25 cellular contexts compared by ENCODE assay signal in genomic region chr15:70615435-70616310, GRCh38.
"Had no signal": no experiment of that assay in that cellular context is flagged by ENCODE, and none has a peak within 500 bp of the region (broad histone marks: within the 10 kb centered on the region; RNA-seq: fewer than 3 reads in every experiment).

No MANE protein-coding gene starts in this region.

- H3K4me1 Mint-ChIP-seq: central memory CD8-positive, alpha-beta T cell had no signal

- H3K36me3 Mint-ChIP-seq: activated CD4-positive, alpha-beta memory T cell treated with anti-CD3 and anti-CD28 coated beads for 36 hours; activated naive CD4-positive, alpha-beta T cell treated with anti-CD3 and anti-CD28 coated beads, Interleukin-2, amount 50 U/mL, for 72 hours; natural killer cell treated with Interleukin-12 subunit alpha and Interleukin-12 subunit beta and Interleukin-15 and Interleukin-18, amount 100 ng/mL, for 72 hours had no signal

- H3K4me3 Mint-ChIP-seq: activated CD4-positive, alpha-beta memory T cell treated with anti-CD3 and anti-CD28 coated beads for 36 hours; activated T-cell treated with anti-CD3 and anti-CD28 coated beads, Interleukin-2, amount 50 U/mL, for 72 hours; central memory CD8-positive, alpha-beta T cell; natural killer cell treated with Interleukin-12 subunit alpha and Interleukin-12 subunit beta and Interleukin-15 and Interleukin-18, amount 100 ng/mL, for 72 hours had no signal

- H3K4me3 ChIP-seq: left ventricle myocardium inferior, lung, mucosa of descending colon, spleen, testis, transverse colon, uterus had no signal

- H3K9me3 ChIP-seq: left ventricle myocardium inferior, mucosa of descending colon, testis, transverse colon, uterus had no signal

- H3K36me3 ChIP-seq: left ventricle myocardium inferior, spleen, transverse colon, uterus had no signal

- ATAC-seq: activated naive CD4-positive, alpha-beta T cell treated with anti-CD3 and anti-CD28 coated beads, Interleukin-2, amount 50 U/mL, for 72 hours; mucosa of descending colon; natural killer cell treated with Interleukin-12 subunit alpha and Interleukin-12 subunit beta and Interleukin-15 and Interleukin-18, amount 100 ng/mL, for 72 hours; right cardiac atrium; stimulated activated naive CD8-positive, alpha-beta T cell treated with anti-CD3 and anti-CD28 coated beads, Interleukin-15, Interleukin-2, amounts not matched to agents 100 U/mL and 50 U/mL, for 24 hours had no signal

- H3K9me3 Mint-ChIP-seq: activated naive CD4-positive, alpha-beta T cell treated with anti-CD3 and anti-CD28 coated beads, Interleukin-2, amount 50 U/mL, for 72 hours; activated T-cell treated with anti-CD3 and anti-CD28 coated beads, Interleukin-2, amount 50 U/mL, for 72 hours; central memory CD8-positive, alpha-beta T cell; natural killer cell treated with Interleukin-12 subunit alpha and Interleukin-12 subunit beta and Interleukin-15 and Interleukin-18, amount 100 ng/mL, for 72 hours had no signal

- FAIRE-seq: bronchial epithelial cell, frontal cortex, islet of Langerhans had no signal

- DNase-seq: activated CD4-positive, alpha-beta memory T cell treated with anti-CD3 and anti-CD28 coated beads for 36 hours; activated CD4-positive, alpha-beta T cell treated with anti-CD3 and anti-CD28 coated beads for 4 hours; activated naive CD4-positive, alpha-beta T cell; activated T-cell treated with anti-CD3 and anti-CD28 coated beads for 4 hours; activated T-cell treated with anti-CD3 and anti-CD28 coated beads, Interleukin-2, amount 50 U/mL, for 72 hours; anterior cingulate cortex; dermis blood vessel endothelial cell; effector CD4-positive, alpha-beta T cell; left ventricle myocardium inferior; mucosa of descending colon; right cardiac atrium; spleen; stimulated activated naive CD8-positive, alpha-beta T cell treated with anti-CD3 and anti-CD28 coated beads, Interleukin-15, Interleukin-2, amounts not matched to agents 100 U/mL and 50 U/mL, for 24 hours; T-helper 9 cell; testis; transverse colon; uterus had no signal

- H3K4me1 ChIP-seq: left ventricle myocardium inferior, spleen, testis, transverse colon, uterus had no signal

- H3K27me3 ChIP-seq: spleen, testis, transverse colon, uterus had no signal

- H3K27ac ChIP-seq: epithelial cell of prostate, left ventricle myocardium inferior, spleen, testis, transverse colon, uterus had no signal

- H3K27ac Mint-ChIP-seq: activated CD4-positive, alpha-beta memory T cell treated with anti-CD3 and anti-CD28 coated beads for 36 hours; activated naive CD4-positive, alpha-beta T cell treated with anti-CD3 and anti-CD28 coated beads, Interleukin-2, amount 50 U/mL, for 72 hours; activated T-cell treated with anti-CD3 and anti-CD28 coated beads, Interleukin-2, amount 50 U/mL, for 72 hours; natural killer cell treated with Interleukin-12 subunit alpha and Interleukin-12 subunit beta and Interleukin-15 and Interleukin-18, amount 100 ng/mL, for 72 hours had no signal
